In genomic region chr5:132260714-132261615, GRCh38 we compare ENCODE assay signal across 9 cellular contexts. TPM values are rescaled to one million over a fixed set of nuclear protein-coding genes. Genes with fewer than 3 reads are reported as not detected.
DNase-seq lines count a peak whose midpoint lies in the region; TF ChIP-seq lines count a peak whose summit lies in the region.
"Had no signal": no experiment of that assay in that cellular context is flagged by ENCODE, and none has a peak within 500 bp of the region (broad histone marks: within the 10 kb centered on the region; RNA-seq: fewer than 3 reads in every experiment).

No MANE protein-coding gene starts in this region.

- no peak for TF ChIP-seq CTCF in kidney epithelial cell (IDR thresholded peaks at IDR 0.05; ENCODE audit: insufficient read depth, low read length, poor library complexity, severe bottlenecking)

- peaks cover 7% of the 10 kb centered on the region for H3K36me3 ChIP-seq in kidney epithelial cell (ENCODE audit: control insufficient read depth, insufficient read depth, low read length)

- H3K4me3 ChIP-seq in kidney epithelial cell (ENCODE audit: low read depth, low read length), result no peak overlapping the region

- no peaks in the 10 kb centered on the region for H3K27me3 ChIP-seq in kidney epithelial cell (ENCODE audit: control insufficient read depth, insufficient read depth, low read length)

- peak; percentile 51 for DNase-seq in SIG-M5 treated with dmso at 0.1 percent for 504 hours (lab: John Stamatoyannopoulos, UW; ENCODE audit: unreplicated experiment)
- DNase-seq in SIG-M5 (lab: John Stamatoyannopoulos, UW), result no peak
- peak; percentile 72 for DNase-seq in LoVo (ENCODE audit: low spot score)
- DNase-seq in anterior cingulate cortex (lab: John Stamatoyannopoulos, UW), result peak in 39 of 58 donors; percentile 19 to 80 (median 44)
- peak; percentile 88 for DNase-seq in kidney epithelial cell (ENCODE audit: low read depth)
- DNase-seq in stimulated activated CD8-positive, alpha-beta memory T cell treated with anti-CD3 and anti-CD28 coated beads, Interleukin-4, amount 100 ng/mL, for 4 hours (ENCODE audit: low read depth in 2 of 2, low spot score in 1 of 2), result peak; percentile 22 to 33
- no peak for DNase-seq in NCI-H1436 treated with DMSO at 0.1 percent for 48 hours (lab: John Stamatoyannopoulos, UW)
- no peak for DNase-seq in central memory CD4-positive, alpha-beta T cell

RNA-seq across cellular contexts. Expression of gene PDLIM4, which starts 3.5 kb away (rescaled TPM):
- total RNA-seq in kidney epithelial cell, result 146 and 164 TPM in 2 replicates
- total RNA-seq: B cell had no signal

RNA-seq across cellular contexts. Expression of gene SLC22A4, which starts 33.2 kb away (rescaled TPM):
- total RNA-seq in kidney epithelial cell, result 1.8 and 2.3 TPM in 2 replicates
- total RNA-seq: B cell had no signal

RNA-seq across cellular contexts. Expression of gene P4HA2, which starts 33.3 kb away (rescaled TPM):
- 71.5 and 77.5 TPM in 2 replicates for total RNA-seq in kidney epithelial cell

Comparison
In these comparisons a context has a peak if more than half of its experiments do, and no peak if none do; other contexts are left out.
1. DNase-seq: peak in SIG-M5 treated with dmso at 0.1 percent for 504 hours (single experiment), LoVo (single experiment), anterior cingulate cortex (39 of 58), kidney epithelial cell (single experiment) and stimulated activated CD8-positive, alpha-beta memory T cell treated with anti-CD3 and anti-CD28 coated beads, Interleukin-4, amount 100 ng/mL, for 4 hours (2 of 2); none in SIG-M5 (single experiment), NCI-H1436 treated with DMSO at 0.1 percent for 48 hours (single experiment) and central memory CD4-positive, alpha-beta T cell (single experiment).